Comparison of ENCODE assay signal across 14 cellular contexts in genomic region chr12:22981711-22982110, GRCh38.
A peak's percentile ranks its signal among the peaks of the same experiment; 100 is the strongest.
DNase-seq lines count a peak whose midpoint lies in the region; ATAC-seq and TF ChIP-seq lines count a peak whose summit lies in the region.
"Had no signal": no experiment of that assay in that cellular context is flagged by ENCODE, and none has a peak within 500 bp of the region (broad histone marks: within the 10 kb centered on the region; RNA-seq: fewer than 3 reads in every experiment).

No MANE protein-coding gene starts in this region.

- H3K27ac ChIP-seq in breast epithelium (no peak overlapping the region), RWPE2 (ENCODE audit: poor library complexity, severe bottlenecking) (no peak overlapping the region), upper lobe of right lung (no peak overlapping the region)

- H3K36me3 ChIP-seq in breast epithelium = no peaks in the 10 kb centered on the region
- no peaks in the 10 kb centered on the region for H3K36me3 ChIP-seq in RWPE2 (ENCODE audit: low read depth)
- H3K36me3 ChIP-seq in upper lobe of right lung = no peaks in the 10 kb centered on the region

- ATAC-seq in RWPE2 (ENCODE audit: low read depth) = no peak
- peak; percentile 32 for ATAC-seq in upper lobe of right lung
- no peak for ATAC-seq in HG03108 (IDR thresholded peaks at IDR 0.05; ENCODE audit: unreplicated experiment)
- ATAC-seq in HG03521 (IDR thresholded peaks at IDR 0.05; ENCODE audit: unreplicated experiment) = no peak
- no peak for ATAC-seq in GM18520 (IDR thresholded peaks at IDR 0.05; ENCODE audit: unreplicated experiment)
- ATAC-seq: activated CD8-positive, alpha-beta T cell treated with anti-CD3 and anti-CD28 coated beads, Interleukin-2, amount 10 ng/mL, durations not matched to agents 7 days and 5 days; effector memory CD8-positive, alpha-beta T cell had no signal

- H3K27me3 Mint-ChIP-seq in MCF 10A (ENCODE audit: insufficient read depth, unreplicated experiment) = no peaks in the 10 kb centered on the region
- H3K27me3 Mint-ChIP-seq: activated naive CD8-positive, alpha-beta T cell treated with anti-CD3 and anti-CD28 coated beads for 36 hours; effector memory CD8-positive, alpha-beta T cell had no signal

- no peaks in the 10 kb centered on the region for H3K4me1 ChIP-seq in breast epithelium
- H3K4me1 ChIP-seq in RWPE2 (ENCODE audit: insufficient read depth, poor library complexity, severe bottlenecking) = peaks cover 13% of the 10 kb centered on the region
- H3K4me1 ChIP-seq in upper lobe of right lung = no peaks in the 10 kb centered on the region

- peak; percentile 40 for DNase-seq in MCF 10A (ENCODE audit: unreplicated experiment)
- DNase-seq in breast epithelium (ENCODE audit: low spot score in 2 of 2) = no peak
- no peak for DNase-seq in RWPE2 (ENCODE audit: low spot score)
- DNase-seq in fibroblast of mammary gland (ENCODE audit: low read depth) = peak; percentile 64
- no peak for DNase-seq in upper lobe of right lung
- DNase-seq: activated CD8-positive, alpha-beta T cell treated with anti-CD3 and anti-CD28 coated beads, Interleukin-2, amount 10 ng/mL, durations not matched to agents 7 days and 5 days; activated naive CD8-positive, alpha-beta T cell treated with anti-CD3 and anti-CD28 coated beads for 36 hours; effector memory CD8-positive, alpha-beta T cell; MV-4-11; nephron progenitor cell had no signal

- H3K4me1 Mint-ChIP-seq in MCF 10A (ENCODE audit: insufficient read depth, unreplicated experiment) = peaks cover 13% of the 10 kb centered on the region
- H3K4me1 Mint-ChIP-seq: activated naive CD8-positive, alpha-beta T cell treated with anti-CD3 and anti-CD28 coated beads for 36 hours; B cell had no signal

- TF ChIP-seq POLR2A in breast epithelium (IDR thresholded peaks at IDR 0.05) = no peak

- no peak overlapping the region for H3K27ac Mint-ChIP-seq in MCF 10A (ENCODE audit: low read depth, unreplicated experiment)
- H3K27ac Mint-ChIP-seq: activated CD8-positive, alpha-beta T cell treated with anti-CD3 and anti-CD28 coated beads, Interleukin-2, amount 10 ng/mL, durations not matched to agents 7 days and 5 days; activated naive CD8-positive, alpha-beta T cell treated with anti-CD3 and anti-CD28 coated beads for 36 hours; B cell; effector memory CD8-positive, alpha-beta T cell; nephron progenitor cell had no signal

- H3K4me3 Mint-ChIP-seq in MCF 10A (ENCODE audit: unreplicated experiment) = no peak overlapping the region
- H3K4me3 Mint-ChIP-seq: activated CD8-positive, alpha-beta T cell treated with anti-CD3 and anti-CD28 coated beads, Interleukin-2, amount 10 ng/mL, durations not matched to agents 7 days and 5 days; activated naive CD8-positive, alpha-beta T cell treated with anti-CD3 and anti-CD28 coated beads for 36 hours; B cell; effector memory CD8-positive, alpha-beta T cell; nephron progenitor cell had no signal

- H3K27me3 ChIP-seq in breast epithelium (no peaks in the 10 kb centered on the region), RWPE2 (ENCODE audit: insufficient read depth, poor library complexity, severe bottlenecking) (no peaks in the 10 kb centered on the region), upper lobe of right lung (no peaks in the 10 kb centered on the region)

- H3K36me3 Mint-ChIP-seq in MCF 10A (ENCODE audit: insufficient read depth, unreplicated experiment) = no peaks in the 10 kb centered on the region
- H3K36me3 Mint-ChIP-seq: activated naive CD8-positive, alpha-beta T cell treated with anti-CD3 and anti-CD28 coated beads for 36 hours had no signal

- no peaks in the 10 kb centered on the region for H3K9me3 Mint-ChIP-seq in MCF 10A (ENCODE audit: unreplicated experiment)
- H3K9me3 Mint-ChIP-seq: activated naive CD8-positive, alpha-beta T cell treated with anti-CD3 and anti-CD28 coated beads for 36 hours; nephron progenitor cell had no signal

- H3K9me3 ChIP-seq in breast epithelium (no peaks in the 10 kb centered on the region), RWPE2 (ENCODE audit: severe bottlenecking) (no peaks in the 10 kb centered on the region), upper lobe of right lung (no peaks in the 10 kb centered on the region)

- H3K4me3 ChIP-seq in breast epithelium (no peak overlapping the region), RWPE2 (ENCODE audit: severe bottlenecking) (no peak overlapping the region), fibroblast of mammary gland (ENCODE audit: control insufficient read depth, low read depth, low read length) (no peak overlapping the region), upper lobe of right lung (no peak overlapping the region)

- POLR2A ChIA-PET in MCF 10A (lab: Yijun Ruan, JAX) = interaction anchor here (0.8 kb wide), 1 partner anchor 51 kb away, joined by 3 read pairs; no protein-coding TSS in a partner anchor

- intact Hi-C loops in MCF 10A (cut with micrococcal nuclease) = loop anchor here (1.0 to 5.0 kb wide), 3 partner anchors 125 to 299 kb away; no protein-coding TSS in a partner anchor
- intact Hi-C loops in breast epithelium (cut with DNase I; ENCODE audit: low total_unique reads) = no loop called here
- intact Hi-C loops in upper lobe of right lung (cut with DNase I) = no loop called here

- TF ChIP-seq CTCF in MCF 10A (IDR thresholded peaks at IDR 0.05; ENCODE audit: unreplicated experiment) = peak; percentile 38
- TF ChIP-seq CTCF in breast epithelium (IDR thresholded peaks at IDR 0.05) = no peak
- TF ChIP-seq CTCF in RWPE2 (IDR thresholded peaks at IDR 0.05; ENCODE audit: poor library complexity, severe bottlenecking) = peak; percentile 34
- TF ChIP-seq CTCF in fibroblast of mammary gland (conservative IDR thresholded peaks at IDR 0.05; ENCODE audit: control insufficient read depth, insufficient read depth, low read depth, low read length) = peak; percentile 43
- TF ChIP-seq CTCF in upper lobe of right lung (IDR thresholded peaks at IDR 0.05) = no peak

- BruUV-seq in MCF 10A (replicated peaks; lab: Mats Ljungman, UMichigan) = no TSS peak

- CTCF ChIA-PET in MCF 10A (lab: Yijun Ruan, JAX) = interaction anchor here (0.6 to 7.2 kb wide), 6 partner anchors 12 to 252 kb away, joined by 3 to 73 read pairs (median 4); no protein-coding TSS in a partner anchor

Comparison
In these comparisons a context has a peak if more than half of its experiments do, and no peak if none do; other contexts are left out.
1. DNase-seq: peak in MCF 10A (single experiment) and fibroblast of mammary gland (single experiment); none in breast epithelium (0 of 2), RWPE2 (single experiment) and upper lobe of right lung (single experiment).
2. CTCF ChIP-seq: peak in MCF 10A (single experiment), RWPE2 (single experiment) and fibroblast of mammary gland (single experiment); none in breast epithelium (0 of 3) and upper lobe of right lung (single experiment).